ENCODE assay signal across 18 cellular contexts in genomic region chr20:55561259-55561658, GRCh38.
A peak's percentile ranks its signal among the peaks of the same experiment; 100 is the strongest.
DNase-seq lines count a peak whose midpoint lies in the region; ATAC-seq and TF ChIP-seq lines count a peak whose summit lies in the region.
"Had no signal": no experiment of that assay in that cellular context is flagged by ENCODE, and none has a peak within 500 bp of the region (broad histone marks: within the 10 kb centered on the region; RNA-seq: fewer than 3 reads in every experiment).

No MANE protein-coding gene starts in this region.

- no peak for TF ChIP-seq CTCF in astrocyte of the spinal cord (IDR thresholded peaks at IDR 0.05; ENCODE audit: low read depth, low read length)
- no peak for TF ChIP-seq CTCF in left lung (IDR thresholded peaks at IDR 0.05)
- TF ChIP-seq CTCF in right atrium auricular region (IDR thresholded peaks at IDR 0.05): no peak

- intact Hi-C loops in left lung (cut with DNase I): no loop called here

- H3K4me1 ChIP-seq in left lung (no peaks in the 10 kb centered on the region), right atrium auricular region (no peaks in the 10 kb centered on the region)
- H3K4me1 ChIP-seq: BLaER1 treated with 17β-estradiol and CSF1 and Interleukin-3, amounts not matched to agents 10 nM and 100 nM had no signal

- DNase-seq in A172 (ENCODE audit: low spot score) (peak; percentile 3), NCI-H226 (peak; percentile 16), astrocyte of the spinal cord (ENCODE audit: low read depth, low spot score) (peak; percentile 30), epithelial cell of prostate (ENCODE audit: low read depth, low spot score) (peak; percentile 48), left lung (no peak), right atrium auricular region (ENCODE audit: low spot score) (no peak)
- DNase-seq in stimulated activated naive CD4-positive, alpha-beta T cell (lab: John Stamatoyannopoulos, UW): no peak
- DNase-seq: 8988T; Calu3; CD8-positive, alpha-beta T cell; DMS79 treated with DMSO at 0.1 percent for 48 hours; GF-D8; GOT3; H7; HFFc6 had no signal

- in situ Hi-C loops in astrocyte of the spinal cord (cut with HindIII; ENCODE audit: low sequenced_read_pairs): no loop called here

- no peak overlapping the region for H3K4me3 ChIP-seq in astrocyte of the spinal cord (ENCODE audit: low read depth, low read length)
- H3K4me3 ChIP-seq in left lung: no peak overlapping the region
- no peak overlapping the region for H3K4me3 ChIP-seq in right atrium auricular region
- H3K4me3 ChIP-seq: BLaER1 treated with 17β-estradiol and CSF1 and Interleukin-3, amounts not matched to agents 10 nM and 100 nM had no signal

- no peak for ATAC-seq in left lung
- no peak for ATAC-seq in HG03025 (IDR thresholded peaks at IDR 0.05; ENCODE audit: low FRiP score, unreplicated experiment)
- ATAC-seq: CD8-positive, alpha-beta T cell; HCT116 had no signal

- H3K27me3 ChIP-seq in left lung: no peaks in the 10 kb centered on the region
- no peaks in the 10 kb centered on the region for H3K27me3 ChIP-seq in right atrium auricular region
- H3K27me3 ChIP-seq: BLaER1 treated with 17β-estradiol and CSF1 and Interleukin-3, amounts not matched to agents 10 nM and 100 nM had no signal

- H3K36me3 ChIP-seq in left lung (no peaks in the 10 kb centered on the region), right atrium auricular region (no peaks in the 10 kb centered on the region)
- H3K36me3 ChIP-seq: BLaER1 treated with 17β-estradiol and CSF1 and Interleukin-3, amounts not matched to agents 10 nM and 100 nM had no signal

- H3K27ac ChIP-seq in epithelial cell of prostate (peak overlapping the region; percentile 12), left lung (no peak overlapping the region), right atrium auricular region (no peak overlapping the region)
- H3K27ac ChIP-seq: BLaER1 treated with 17β-estradiol and CSF1 and Interleukin-3, amounts not matched to agents 10 nM and 100 nM had no signal

- H3K9me3 ChIP-seq in left lung: peaks cover 0 to 4% of the 10 kb centered on the region in 2 donors
- H3K9me3 ChIP-seq in right atrium auricular region: no peaks in the 10 kb centered on the region
- H3K9me3 ChIP-seq: BLaER1 treated with 17β-estradiol and CSF1 and Interleukin-3, amounts not matched to agents 10 nM and 100 nM had no signal

Comparison
In these comparisons a context has a peak if more than half of its experiments do, and no peak if none do; other contexts are left out.
1. DNase-seq: peak in A172 (single experiment), NCI-H226 (single experiment), astrocyte of the spinal cord (single experiment) and epithelial cell of prostate (single experiment); none in left lung (0 of 2), stimulated activated naive CD4-positive, alpha-beta T cell (0 of 6) and right atrium auricular region (single experiment).